Comparison of ENCODE assay signal across 18 cellular contexts in the genomic region with DNA sequence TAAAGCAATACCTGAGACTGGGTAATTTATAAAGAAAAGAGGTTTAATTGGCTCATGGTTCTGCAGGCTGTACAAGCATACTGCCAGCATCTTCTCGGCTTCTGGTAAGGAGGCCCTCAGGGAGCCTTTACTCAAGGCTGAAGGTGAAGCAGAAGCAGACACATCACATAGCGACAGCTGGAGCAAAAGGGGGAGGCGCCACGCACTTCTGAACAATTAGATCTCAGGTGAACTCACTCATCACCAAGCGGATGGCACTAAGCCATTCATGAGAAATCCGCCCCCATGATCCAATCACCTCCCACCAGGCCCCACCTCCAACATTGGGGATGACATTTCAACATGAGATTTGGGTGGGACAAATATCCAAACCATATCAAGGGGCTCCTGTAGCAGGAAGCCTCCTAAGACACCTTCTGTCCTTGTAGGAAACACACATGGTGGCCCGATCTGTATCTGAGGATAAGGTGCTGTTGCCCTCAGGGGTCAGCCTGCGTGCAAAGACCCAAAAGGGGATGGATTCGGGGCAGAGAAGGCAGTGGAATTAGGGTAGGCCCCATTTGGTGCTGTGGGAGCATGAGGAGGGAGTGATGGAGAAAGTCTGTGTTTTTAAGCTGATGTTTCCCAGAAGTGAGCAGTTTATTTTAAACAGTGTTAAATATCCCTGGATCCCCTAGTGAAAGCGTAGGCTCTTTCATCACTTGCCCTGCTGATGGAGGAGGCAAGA. TPM values are rescaled to one million over a fixed set of nuclear protein-coding genes. Genes with fewer than 3 reads are reported as not detected.
DNase-seq lines count a peak whose midpoint lies in the region; ATAC-seq lines count a peak whose summit lies in the region.
"Had no signal": no experiment of that assay in that cellular context is flagged by ENCODE, and none has a peak within 500 bp of the region (broad histone marks: within the 10 kb centered on the region; RNA-seq: fewer than 3 reads in every experiment).

No MANE protein-coding gene starts in this region.

- peaks cover 17% of the 10 kb centered on the region for H3K4me1 Mint-ChIP-seq in T-helper 17 cell
- H3K4me1 Mint-ChIP-seq in effector memory CD8-positive, alpha-beta T cell (ENCODE audit: low read depth in 2 of 2), result peaks cover 22 to 34% of the 10 kb centered on the region in 2 donors
- H3K4me1 Mint-ChIP-seq in stimulated activated naive CD8-positive, alpha-beta T cell treated with anti-CD3 and anti-CD28 coated beads, Interleukin-15, Interleukin-2, amounts not matched to agents 100 ng/mL and 50 ng/mL, for 24 hours (ENCODE audit: low read depth), result peaks cover 91% of the 10 kb centered on the region

- peaks cover 0 to 2% of the 10 kb centered on the region in 2 donors for H3K9me3 Mint-ChIP-seq in effector memory CD8-positive, alpha-beta T cell
- H3K9me3 Mint-ChIP-seq in stimulated activated naive CD8-positive, alpha-beta T cell treated with anti-CD3 and anti-CD28 coated beads, Interleukin-15, Interleukin-2, amounts not matched to agents 100 ng/mL and 50 ng/mL, for 24 hours, result peaks cover 20% of the 10 kb centered on the region

- no peaks in the 10 kb centered on the region for H3K27me3 Mint-ChIP-seq in T-helper 17 cell
- no peaks in the 10 kb centered on the region for H3K27me3 Mint-ChIP-seq in effector memory CD8-positive, alpha-beta T cell
- no peaks in the 10 kb centered on the region for H3K27me3 Mint-ChIP-seq in stimulated activated naive CD8-positive, alpha-beta T cell treated with anti-CD3 and anti-CD28 coated beads, Interleukin-15, Interleukin-2, amounts not matched to agents 100 ng/mL and 50 ng/mL, for 24 hours

- DNase-seq in activated CD4-positive, alpha-beta T cell treated with anti-CD3 and anti-CD28 coated beads for 1 hour, result peak; percentile 4
- no peak for DNase-seq in activated CD4-positive, alpha-beta T cell treated with anti-CD3 and anti-CD28 coated beads, Interleukin-2, amount 50 U/mL, for 4 hours
- peak in 1 of 3 donors; percentile 2 for DNase-seq in T-helper 17 cell
- DNase-seq in effector memory CD8-positive, alpha-beta T cell, result no peak
- DNase-seq in activated CD4-positive, CD25-positive, alpha-beta regulatory T cell (lab: John Stamatoyannopoulos, UW), result no peak
- DNase-seq: amygdala; Karpas-422; left cardiac atrium; NCI-H1436 treated with DMSO at 0.1 percent for 48 hours; NCI-H510A; stimulated activated CD4-positive, alpha-beta T cell treated with anti-CD3 and anti-CD28 coated beads, Interleukin-2, amount 100 ng/mL, for 48 hours; SW 1271 had no signal

- peaks cover 2% of the 10 kb centered on the region for H3K36me3 Mint-ChIP-seq in T-helper 17 cell (ENCODE audit: low read depth)
- peaks cover 63% of the 10 kb centered on the region for H3K36me3 Mint-ChIP-seq in effector memory CD8-positive, alpha-beta T cell (ENCODE audit: insufficient read depth)
- peaks cover 96% of the 10 kb centered on the region for H3K36me3 Mint-ChIP-seq in stimulated activated naive CD8-positive, alpha-beta T cell treated with anti-CD3 and anti-CD28 coated beads, Interleukin-15, Interleukin-2, amounts not matched to agents 100 ng/mL and 50 ng/mL, for 24 hours (ENCODE audit: low read depth)

- peaks cover 10% of the 10 kb centered on the region for H3K9me3 ChIP-seq in T-helper 17 cell (ENCODE audit: control insufficient read depth, low read length, poor library complexity, severe bottlenecking)

- no peak overlapping the region for H3K4me3 Mint-ChIP-seq in T-helper 17 cell
- no peak overlapping the region for H3K4me3 Mint-ChIP-seq in effector memory CD8-positive, alpha-beta T cell
- peak overlapping the region; percentile 21 for H3K4me3 Mint-ChIP-seq in stimulated activated naive CD8-positive, alpha-beta T cell treated with anti-CD3 and anti-CD28 coated beads, Interleukin-15, Interleukin-2, amounts not matched to agents 100 ng/mL and 50 ng/mL, for 24 hours
- H3K4me3 Mint-ChIP-seq: stimulated activated effector memory CD8-positive, alpha-beta T cell treated with anti-CD3 and anti-CD28 coated beads, Interleukin-12 subunit alpha, Interleukin-12 subunit beta, amount 100 ng/mL, for 72 hours had no signal

- ATAC-seq in T-helper 17 cell, result no peak
- no peak for ATAC-seq in effector memory CD8-positive, alpha-beta T cell (replicated peaks)
- no peak for ATAC-seq in HG03045 (IDR thresholded peaks at IDR 0.05; ENCODE audit: unreplicated experiment)
- no peak for ATAC-seq in GM18907 (IDR thresholded peaks at IDR 0.05; ENCODE audit: unreplicated experiment)
- ATAC-seq: esophagus mucosa; left cardiac atrium; Panc1; stimulated activated effector memory CD8-positive, alpha-beta T cell treated with anti-CD3 and anti-CD28 coated beads, Interleukin-12 subunit alpha, Interleukin-12 subunit beta, amount 100 ng/mL, for 72 hours had no signal

- peak overlapping the region; percentile 72 for H3K27ac Mint-ChIP-seq in T-helper 17 cell
- H3K27ac Mint-ChIP-seq in effector memory CD8-positive, alpha-beta T cell, result peak overlapping the region; percentile 21 to 89
- peak overlapping the region; percentile 92 for H3K27ac Mint-ChIP-seq in stimulated activated naive CD8-positive, alpha-beta T cell treated with anti-CD3 and anti-CD28 coated beads, Interleukin-15, Interleukin-2, amounts not matched to agents 100 ng/mL and 50 ng/mL, for 24 hours

RNA-seq across cellular contexts. Expression of gene IL21R, which starts 23.0 kb away (rescaled TPM):
- 10 to 100 TPM; 17.6 to 26.4 TPM for total RNA-seq in T-helper 17 cell
